ENCODE assay signal across 21 cellular contexts in the genomic region with DNA sequence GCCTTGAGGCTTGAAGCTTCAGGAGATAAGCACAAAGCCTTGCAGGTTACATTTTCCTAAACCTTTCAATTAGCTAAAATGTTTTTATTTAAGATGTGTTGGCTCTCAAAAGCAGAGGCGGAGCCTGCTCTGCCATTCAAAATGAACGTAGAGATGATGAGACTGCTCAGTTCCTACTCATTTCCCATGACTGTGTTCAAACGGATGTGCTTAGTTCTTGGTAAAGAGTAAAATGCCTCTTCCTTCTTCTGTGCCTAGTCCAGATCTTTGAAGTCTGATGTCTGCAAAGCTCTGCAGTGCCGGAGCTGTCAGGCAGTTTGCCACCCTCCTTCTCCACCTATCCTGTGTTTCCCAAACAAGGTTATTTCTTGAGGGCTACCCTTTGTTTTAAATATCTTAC. TPM values are rescaled to one million over a fixed set of nuclear protein-coding genes. Genes with fewer than 3 reads are reported as not detected.
"Had no signal": no experiment of that assay in that cellular context is flagged by ENCODE, and none has a peak within 500 bp of the region (broad histone marks: within the 10 kb centered on the region; RNA-seq: fewer than 3 reads in every experiment).

No MANE protein-coding gene starts in this region.

- H3K36me3 ChIP-seq: brain microvascular endothelial cell, tibial nerve, vagina had no signal

- H3K27ac ChIP-seq: brain microvascular endothelial cell, coronary artery, hepatocyte, psoas muscle, tibial nerve, vagina had no signal

- H3K9me3 ChIP-seq: psoas muscle, tibial nerve, vagina had no signal

- DNase-seq: activated CD4-positive, alpha-beta memory T cell treated with anti-CD3 and anti-CD28 coated beads, Interleukin-2, amount 10 ng/mL, durations not matched to agents 7 days and 5 days; activated CD4-positive, alpha-beta T cell treated with anti-CD3 and anti-CD28 coated beads for 36 hours; activated CD8-positive, alpha-beta memory T cell treated with anti-CD3 and anti-CD28 coated beads, Interleukin-2, amount 10 ng/mL, durations not matched to agents 7 days and 5 days; activated naive CD4-positive, alpha-beta T cell treated with anti-CD3 and anti-CD28 coated beads for 36 hours; anterior cingulate cortex; brain microvascular endothelial cell; foreskin fibroblast; islet precursor cell; mammary epithelial cell; psoas muscle; right cardiac atrium; stimulated activated naive CD8-positive, alpha-beta T cell treated with anti-CD3 and anti-CD28 coated beads, Interleukin-15, Interleukin-2, amounts not matched to agents 100 U/mL and 50 U/mL, for 24 hours; substantia nigra had no signal

- H3K27me3 ChIP-seq: brain microvascular endothelial cell, hepatocyte, tibial nerve, vagina had no signal

- H3K4me2 ChIP-seq: hepatocyte had no signal

- FAIRE-seq: endometrium had no signal

- H3K4me1 ChIP-seq: psoas muscle, vagina had no signal

- H2AFZ ChIP-seq: hepatocyte had no signal

- ATAC-seq: activated CD4-positive, alpha-beta T cell treated with anti-CD3 and anti-CD28 coated beads for 36 hours; activated CD8-positive, alpha-beta memory T cell treated with anti-CD3 and anti-CD28 coated beads, Interleukin-2, amount 10 ng/mL, durations not matched to agents 7 days and 5 days; esophagus mucosa; psoas muscle; stimulated activated naive CD8-positive, alpha-beta T cell treated with anti-CD3 and anti-CD28 coated beads, Interleukin-15, Interleukin-2, amounts not matched to agents 100 U/mL and 50 U/mL, for 24 hours had no signal

- H3K4me3 ChIP-seq: coronary artery, hepatocyte, psoas muscle, tibial nerve, vagina had no signal

RNA-seq across cellular contexts. Expression of gene ADAMTSL1, which starts 46.3 kb away (rescaled TPM):
- total RNA-seq: activated CD4-positive, alpha-beta memory T cell treated with anti-CD3 and anti-CD28 coated beads, Interleukin-2, amount 10 ng/mL, durations not matched to agents 7 days and 5 days; activated CD4-positive, alpha-beta T cell treated with anti-CD3 and anti-CD28 coated beads for 36 hours; activated CD8-positive, alpha-beta memory T cell treated with anti-CD3 and anti-CD28 coated beads, Interleukin-2, amount 10 ng/mL, durations not matched to agents 7 days and 5 days; activated naive CD4-positive, alpha-beta T cell treated with anti-CD3 and anti-CD28 coated beads for 36 hours; activated T-helper 2 cell treated with anti-CD3 and anti-CD28 coated beads, Interferon-gamma antibody, Interleukin-2, Interleukin-4, amounts not matched to agents 10 μg/mL and 5 μg/mL and 100 μg/mL, durations not matched to agents 14 hours and 24 hours and 36 hours; T-helper 2 cell treated with Interferon-gamma antibody and Interleukin-4, amounts not matched to agents 100 ng/mL and 5 ng/mL, for 36 hours had no signal
